In the genomic region with DNA sequence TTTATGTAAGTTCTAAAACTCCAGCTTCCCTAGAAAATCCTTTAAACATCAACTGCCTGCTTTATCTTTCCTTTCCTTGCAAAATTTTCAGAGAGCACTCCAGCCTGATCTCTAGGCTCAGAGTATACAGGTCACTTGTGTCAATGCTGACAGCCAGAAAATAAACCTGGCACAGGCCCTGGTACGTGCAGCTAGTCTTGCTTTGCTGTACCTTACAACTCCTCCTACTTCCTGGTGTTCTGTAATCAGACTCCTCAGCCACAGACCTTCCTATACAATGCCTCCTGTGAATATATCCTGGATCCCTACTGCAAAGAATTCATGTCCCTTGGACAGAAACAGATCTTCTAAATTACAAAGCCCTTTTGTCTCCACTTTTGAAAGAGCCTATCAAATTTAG, we compare ENCODE assay signal across 1 cellular context.
TF ChIP-seq lines count a peak whose summit lies in the region.

No MANE protein-coding gene starts in this region.

TF ChIP-seq in HepG2, 621 proteins besides CTCF, POLR2A, EP300 and RAD21 (continued from another document and continues in another):
- TF ChIP-seq, protein P1, sequence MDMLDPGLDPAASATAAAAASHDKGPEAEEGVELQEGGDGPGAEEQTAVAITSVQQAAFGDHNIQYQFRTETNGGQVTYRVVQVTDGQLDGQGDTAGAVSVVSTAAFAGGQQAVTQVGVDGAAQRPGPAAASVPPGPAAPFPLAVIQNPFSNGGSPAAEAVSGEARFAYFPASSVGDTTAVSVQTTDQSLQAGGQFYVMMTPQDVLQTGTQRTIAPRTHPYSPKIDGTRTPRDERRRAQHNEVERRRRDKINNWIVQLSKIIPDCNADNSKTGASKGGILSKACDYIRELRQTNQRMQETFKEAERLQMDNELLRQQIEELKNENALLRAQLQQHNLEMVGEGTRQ (IDR thresholded peaks at IDR 0.05; ENCODE audit: low read depth, low read length): no peak
- TF ChIP-seq, protein P1 (CRISPR knock-in tag; IDR thresholded peaks at IDR 0.05; ENCODE audit: borderline replicate concordance): no peak
- no peak for TF ChIP-seq PCBP1 (IDR thresholded peaks at IDR 0.05; ENCODE audit: borderline replicate concordance, low read depth, low read length)
- TF ChIP-seq, protein P2, sequence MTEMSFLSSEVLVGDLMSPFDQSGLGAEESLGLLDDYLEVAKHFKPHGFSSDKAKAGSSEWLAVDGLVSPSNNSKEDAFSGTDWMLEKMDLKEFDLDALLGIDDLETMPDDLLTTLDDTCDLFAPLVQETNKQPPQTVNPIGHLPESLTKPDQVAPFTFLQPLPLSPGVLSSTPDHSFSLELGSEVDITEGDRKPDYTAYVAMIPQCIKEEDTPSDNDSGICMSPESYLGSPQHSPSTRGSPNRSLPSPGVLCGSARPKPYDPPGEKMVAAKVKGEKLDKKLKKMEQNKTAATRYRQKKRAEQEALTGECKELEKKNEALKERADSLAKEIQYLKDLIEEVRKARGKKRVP (CRISPR knock-in tag; IDR thresholded peaks at IDR 0.05): no peak
- no peak for TF ChIP-seq SCMH1 (CRISPR knock-in tag; IDR thresholded peaks at IDR 0.05; ENCODE audit: borderline replicate concordance)
- TF ChIP-seq, protein P3, sequence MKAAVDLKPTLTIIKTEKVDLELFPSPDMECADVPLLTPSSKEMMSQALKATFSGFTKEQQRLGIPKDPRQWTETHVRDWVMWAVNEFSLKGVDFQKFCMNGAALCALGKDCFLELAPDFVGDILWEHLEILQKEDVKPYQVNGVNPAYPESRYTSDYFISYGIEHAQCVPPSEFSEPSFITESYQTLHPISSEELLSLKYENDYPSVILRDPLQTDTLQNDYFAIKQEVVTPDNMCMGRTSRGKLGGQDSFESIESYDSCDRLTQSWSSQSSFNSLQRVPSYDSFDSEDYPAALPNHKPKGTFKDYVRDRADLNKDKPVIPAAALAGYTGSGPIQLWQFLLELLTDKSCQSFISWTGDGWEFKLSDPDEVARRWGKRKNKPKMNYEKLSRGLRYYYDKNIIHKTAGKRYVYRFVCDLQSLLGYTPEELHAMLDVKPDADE (CRISPR knock-in tag; IDR thresholded peaks at IDR 0.05): no peak
- TF ChIP-seq, protein P4, sequence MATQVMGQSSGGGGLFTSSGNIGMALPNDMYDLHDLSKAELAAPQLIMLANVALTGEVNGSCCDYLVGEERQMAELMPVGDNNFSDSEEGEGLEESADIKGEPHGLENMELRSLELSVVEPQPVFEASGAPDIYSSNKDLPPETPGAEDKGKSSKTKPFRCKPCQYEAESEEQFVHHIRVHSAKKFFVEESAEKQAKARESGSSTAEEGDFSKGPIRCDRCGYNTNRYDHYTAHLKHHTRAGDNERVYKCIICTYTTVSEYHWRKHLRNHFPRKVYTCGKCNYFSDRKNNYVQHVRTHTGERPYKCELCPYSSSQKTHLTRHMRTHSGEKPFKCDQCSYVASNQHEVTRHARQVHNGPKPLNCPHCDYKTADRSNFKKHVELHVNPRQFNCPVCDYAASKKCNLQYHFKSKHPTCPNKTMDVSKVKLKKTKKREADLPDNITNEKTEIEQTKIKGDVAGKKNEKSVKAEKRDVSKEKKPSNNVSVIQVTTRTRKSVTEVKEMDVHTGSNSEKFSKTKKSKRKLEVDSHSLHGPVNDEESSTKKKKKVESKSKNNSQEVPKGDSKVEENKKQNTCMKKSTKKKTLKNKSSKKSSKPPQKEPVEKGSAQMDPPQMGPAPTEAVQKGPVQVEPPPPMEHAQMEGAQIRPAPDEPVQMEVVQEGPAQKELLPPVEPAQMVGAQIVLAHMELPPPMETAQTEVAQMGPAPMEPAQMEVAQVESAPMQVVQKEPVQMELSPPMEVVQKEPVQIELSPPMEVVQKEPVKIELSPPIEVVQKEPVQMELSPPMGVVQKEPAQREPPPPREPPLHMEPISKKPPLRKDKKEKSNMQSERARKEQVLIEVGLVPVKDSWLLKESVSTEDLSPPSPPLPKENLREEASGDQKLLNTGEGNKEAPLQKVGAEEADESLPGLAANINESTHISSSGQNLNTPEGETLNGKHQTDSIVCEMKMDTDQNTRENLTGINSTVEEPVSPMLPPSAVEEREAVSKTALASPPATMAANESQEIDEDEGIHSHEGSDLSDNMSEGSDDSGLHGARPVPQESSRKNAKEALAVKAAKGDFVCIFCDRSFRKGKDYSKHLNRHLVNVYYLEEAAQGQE (IDR thresholded peaks at IDR 0.05; ENCODE audit: borderline replicate concordance in 1 of 2, low read depth in 1 of 2, low read length in 2 of 2): no peak; a peak in 1 of 4 replicates
- TF ChIP-seq, protein P5, sequence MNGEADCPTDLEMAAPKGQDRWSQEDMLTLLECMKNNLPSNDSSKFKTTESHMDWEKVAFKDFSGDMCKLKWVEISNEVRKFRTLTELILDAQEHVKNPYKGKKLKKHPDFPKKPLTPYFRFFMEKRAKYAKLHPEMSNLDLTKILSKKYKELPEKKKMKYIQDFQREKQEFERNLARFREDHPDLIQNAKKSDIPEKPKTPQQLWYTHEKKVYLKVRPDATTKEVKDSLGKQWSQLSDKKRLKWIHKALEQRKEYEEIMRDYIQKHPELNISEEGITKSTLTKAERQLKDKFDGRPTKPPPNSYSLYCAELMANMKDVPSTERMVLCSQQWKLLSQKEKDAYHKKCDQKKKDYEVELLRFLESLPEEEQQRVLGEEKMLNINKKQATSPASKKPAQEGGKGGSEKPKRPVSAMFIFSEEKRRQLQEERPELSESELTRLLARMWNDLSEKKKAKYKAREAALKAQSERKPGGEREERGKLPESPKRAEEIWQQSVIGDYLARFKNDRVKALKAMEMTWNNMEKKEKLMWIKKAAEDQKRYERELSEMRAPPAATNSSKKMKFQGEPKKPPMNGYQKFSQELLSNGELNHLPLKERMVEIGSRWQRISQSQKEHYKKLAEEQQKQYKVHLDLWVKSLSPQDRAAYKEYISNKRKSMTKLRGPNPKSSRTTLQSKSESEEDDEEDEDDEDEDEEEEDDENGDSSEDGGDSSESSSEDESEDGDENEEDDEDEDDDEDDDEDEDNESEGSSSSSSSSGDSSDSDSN (CRISPR knock-in tag; IDR thresholded peaks at IDR 0.05): peak; percentile 18; the same call in 1 of the 2 replicates
- TF ChIP-seq, protein P6, sequence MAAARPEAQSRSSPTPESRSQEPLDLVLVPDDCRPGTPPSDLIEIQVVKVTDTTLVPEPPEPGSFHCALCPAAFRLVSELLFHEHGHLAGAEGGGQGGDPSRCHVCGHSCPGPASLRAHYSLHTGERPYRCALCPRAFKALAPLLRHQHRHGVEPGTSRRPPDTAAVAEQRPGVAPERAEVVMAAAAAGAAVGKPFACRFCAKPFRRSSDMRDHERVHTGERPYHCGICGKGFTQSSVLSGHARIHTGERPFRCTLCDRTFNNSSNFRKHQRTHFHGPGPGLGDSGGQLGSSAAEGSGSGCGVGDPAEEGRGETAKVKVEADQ (CRISPR knock-in tag; IDR thresholded peaks at IDR 0.05; ENCODE audit: borderline replicate concordance): peak; percentile 49; the same call in 1 of the 2 replicates
- no peak for TF ChIP-seq ZNF883 (CRISPR knock-in tag; IDR thresholded peaks at IDR 0.05; ENCODE audit: not compliant biosample characterization)
- 0 out of 2 replicates have a peak, but pooled peaks have one; percentile 51 for TF ChIP-seq FOSL2 (CRISPR knock-in tag; IDR thresholded peaks at IDR 0.05)
- TF ChIP-seq, protein P7, sequence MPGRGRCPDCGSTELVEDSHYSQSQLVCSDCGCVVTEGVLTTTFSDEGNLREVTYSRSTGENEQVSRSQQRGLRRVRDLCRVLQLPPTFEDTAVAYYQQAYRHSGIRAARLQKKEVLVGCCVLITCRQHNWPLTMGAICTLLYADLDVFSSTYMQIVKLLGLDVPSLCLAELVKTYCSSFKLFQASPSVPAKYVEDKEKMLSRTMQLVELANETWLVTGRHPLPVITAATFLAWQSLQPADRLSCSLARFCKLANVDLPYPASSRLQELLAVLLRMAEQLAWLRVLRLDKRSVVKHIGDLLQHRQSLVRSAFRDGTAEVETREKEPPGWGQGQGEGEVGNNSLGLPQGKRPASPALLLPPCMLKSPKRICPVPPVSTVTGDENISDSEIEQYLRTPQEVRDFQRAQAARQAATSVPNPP (CRISPR knock-in tag; IDR thresholded peaks at IDR 0.05): no peak
- no peak for TF ChIP-seq ZNF703 (CRISPR knock-in tag; IDR thresholded peaks at IDR 0.05; ENCODE audit: borderline replicate concordance)
- TF ChIP-seq ZNF207 (IDR thresholded peaks at IDR 0.05; ENCODE audit: borderline replicate concordance): no peak
- peak; percentile 89 for TF ChIP-seq SAP130 (CRISPR knock-in tag; IDR thresholded peaks at IDR 0.05; ENCODE audit: low read depth)
- no peak for TF ChIP-seq ADNP (CRISPR knock-in tag; IDR thresholded peaks at IDR 0.05)
- TF ChIP-seq ZNF343 (CRISPR knock-in tag; IDR thresholded peaks at IDR 0.05): no peak
- no peak for TF ChIP-seq CHD2 (IDR thresholded peaks at IDR 0.05; ENCODE audit: low read depth, low read length)
- TF ChIP-seq ZNF709 (CRISPR knock-in tag; IDR thresholded peaks at IDR 0.05): peak; percentile 80; the same call in 1 of the 2 replicates
- no peak for TF ChIP-seq TSC22D2 (CRISPR knock-in tag; IDR thresholded peaks at IDR 0.05; ENCODE audit: borderline replicate concordance)
- TF ChIP-seq ATF1 (CRISPR knock-in tag; IDR thresholded peaks at IDR 0.05): peak; percentile 67
- TF ChIP-seq HNRNPUL1 (IDR thresholded peaks at IDR 0.05; ENCODE audit: low read depth, low read length): no peak
- no peak for TF ChIP-seq ZNF350 (CRISPR knock-in tag; IDR thresholded peaks at IDR 0.05; ENCODE audit: borderline replicate concordance, low read depth)
- TF ChIP-seq ZNF619 (CRISPR knock-in tag; IDR thresholded peaks at IDR 0.05): no peak
- no peak for TF ChIP-seq NBN (conservative IDR thresholded peaks at IDR 0.05)
- no peak for TF ChIP-seq SRSF1 (optimal IDR thresholded peaks at IDR 0.05; ENCODE audit: low read depth, low read length)
- TF ChIP-seq, protein P8, sequence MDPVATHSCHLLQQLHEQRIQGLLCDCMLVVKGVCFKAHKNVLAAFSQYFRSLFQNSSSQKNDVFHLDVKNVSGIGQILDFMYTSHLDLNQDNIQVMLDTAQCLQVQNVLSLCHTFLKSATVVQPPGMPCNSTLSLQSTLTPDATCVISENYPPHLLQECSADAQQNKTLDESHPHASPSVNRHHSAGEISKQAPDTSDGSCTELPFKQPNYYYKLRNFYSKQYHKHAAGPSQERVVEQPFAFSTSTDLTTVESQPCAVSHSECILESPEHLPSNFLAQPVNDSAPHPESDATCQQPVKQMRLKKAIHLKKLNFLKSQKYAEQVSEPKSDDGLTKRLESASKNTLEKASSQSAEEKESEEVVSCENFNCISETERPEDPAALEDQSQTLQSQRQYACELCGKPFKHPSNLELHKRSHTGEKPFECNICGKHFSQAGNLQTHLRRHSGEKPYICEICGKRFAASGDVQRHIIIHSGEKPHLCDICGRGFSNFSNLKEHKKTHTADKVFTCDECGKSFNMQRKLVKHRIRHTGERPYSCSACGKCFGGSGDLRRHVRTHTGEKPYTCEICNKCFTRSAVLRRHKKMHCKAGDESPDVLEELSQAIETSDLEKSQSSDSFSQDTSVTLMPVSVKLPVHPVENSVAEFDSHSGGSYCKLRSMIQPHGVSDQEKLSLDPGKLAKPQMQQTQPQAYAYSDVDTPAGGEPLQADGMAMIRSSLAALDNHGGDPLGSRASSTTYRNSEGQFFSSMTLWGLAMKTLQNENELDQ (CRISPR knock-in tag; IDR thresholded peaks at IDR 0.05; ENCODE audit: borderline replicate concordance): no peak
- peak; percentile 45; the same call in 1 of the 2 replicates for TF ChIP-seq ESRRA (CRISPR knock-in tag; IDR thresholded peaks at IDR 0.05; ENCODE audit: low read depth)
- no peak for TF ChIP-seq MYNN (CRISPR knock-in tag; IDR thresholded peaks at IDR 0.05; ENCODE audit: low read depth)
- TF ChIP-seq, protein P9, sequence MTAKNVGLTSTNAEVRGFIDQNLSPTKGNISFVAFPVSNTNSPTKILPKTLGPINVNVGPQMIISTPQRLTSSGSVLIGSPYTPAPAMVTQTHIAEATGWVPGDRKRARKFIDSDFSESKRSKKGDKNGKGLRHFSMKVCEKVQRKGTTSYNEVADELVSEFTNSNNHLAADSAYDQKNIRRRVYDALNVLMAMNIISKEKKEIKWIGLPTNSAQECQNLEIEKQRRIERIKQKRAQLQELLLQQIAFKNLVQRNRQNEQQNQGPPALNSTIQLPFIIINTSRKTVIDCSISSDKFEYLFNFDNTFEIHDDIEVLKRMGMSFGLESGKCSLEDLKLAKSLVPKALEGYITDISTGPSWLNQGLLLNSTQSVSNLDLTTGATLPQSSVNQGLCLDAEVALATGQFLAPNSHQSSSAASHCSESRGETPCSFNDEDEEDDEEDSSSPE (CRISPR knock-in tag; IDR thresholded peaks at IDR 0.05): no peak
- peak; percentile 36; the same call in 1 of the 2 replicates for TF ChIP-seq KMT2B (CRISPR knock-in tag; IDR thresholded peaks at IDR 0.05)
- no peak for TF ChIP-seq HNRNPLL (IDR thresholded peaks at IDR 0.05; ENCODE audit: low read depth, low read length, poor library complexity, severe bottlenecking)
- TF ChIP-seq MAZ (IDR thresholded peaks at IDR 0.05; ENCODE audit: borderline replicate concordance, low read depth, low read length): no peak
- TF ChIP-seq MAZ (CRISPR knock-in tag; IDR thresholded peaks at IDR 0.05; ENCODE audit: low read depth): no peak
- TF ChIP-seq, protein P10, sequence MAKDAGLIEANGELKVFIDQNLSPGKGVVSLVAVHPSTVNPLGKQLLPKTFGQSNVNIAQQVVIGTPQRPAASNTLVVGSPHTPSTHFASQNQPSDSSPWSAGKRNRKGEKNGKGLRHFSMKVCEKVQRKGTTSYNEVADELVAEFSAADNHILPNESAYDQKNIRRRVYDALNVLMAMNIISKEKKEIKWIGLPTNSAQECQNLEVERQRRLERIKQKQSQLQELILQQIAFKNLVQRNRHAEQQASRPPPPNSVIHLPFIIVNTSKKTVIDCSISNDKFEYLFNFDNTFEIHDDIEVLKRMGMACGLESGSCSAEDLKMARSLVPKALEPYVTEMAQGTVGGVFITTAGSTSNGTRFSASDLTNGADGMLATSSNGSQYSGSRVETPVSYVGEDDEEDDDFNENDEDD (CRISPR knock-in tag; IDR thresholded peaks at IDR 0.05; ENCODE audit: borderline replicate concordance): no peak; the same call in 1 of the 2 replicates
- no peak for TF ChIP-seq ZNF382 (CRISPR knock-in tag; IDR thresholded peaks at IDR 0.05; ENCODE audit: borderline replicate concordance)
- 0 out of 2 replicates have a peak, but pooled peaks have one; percentile 14 for TF ChIP-seq ONECUT2 (CRISPR knock-in tag; IDR thresholded peaks at IDR 0.05)
- TF ChIP-seq JDP2 (CRISPR knock-in tag; IDR thresholded peaks at IDR 0.05; ENCODE audit: borderline replicate concordance): no peak
- no peak for TF ChIP-seq NRL (CRISPR knock-in tag; IDR thresholded peaks at IDR 0.05; ENCODE audit: borderline replicate concordance)
- peak; percentile 94 for TF ChIP-seq SIX4 (CRISPR knock-in tag; IDR thresholded peaks at IDR 0.05)
- TF ChIP-seq TP53 (CRISPR knock-in tag; conservative IDR thresholded peaks at IDR 0.05): peak; percentile 81
- TF ChIP-seq TCF12 (IDR thresholded peaks at IDR 0.05): no peak
- TF ChIP-seq TCF12 (CRISPR knock-in tag; IDR thresholded peaks at IDR 0.05): no peak
- no peak for TF ChIP-seq ZNF891 (CRISPR knock-in tag; IDR thresholded peaks at IDR 0.05)
- TF ChIP-seq MTF2 (CRISPR knock-in tag; IDR thresholded peaks at IDR 0.05; ENCODE audit: borderline replicate concordance): no peak
- TF ChIP-seq ZNF331 (CRISPR knock-in tag; IDR thresholded peaks at IDR 0.05): peak; percentile 76; the same call in 1 of the 2 replicates
- peak; percentile 81 for TF ChIP-seq ZNF605 (CRISPR knock-in tag; IDR thresholded peaks at IDR 0.05)
